8 cellular contexts compared by ENCODE assay signal in genomic region chr11:67464411-67465189, GRCh38. TPM values are rescaled to one million over a fixed set of nuclear protein-coding genes. Genes with fewer than 3 reads are reported as not detected.
A peak's percentile ranks its signal among the peaks of the same experiment; 100 is the strongest.
DNase-seq lines count a peak whose midpoint lies in the region; ATAC-seq, FAIRE-seq and TF ChIP-seq lines count a peak whose summit lies in the region.

No MANE protein-coding gene starts in this region.

- POLR2A ChIA-PET in K562 (lab: Yijun Ruan, JAX), result interaction anchor here (0.5 to 1.8 kb wide), 6 partner anchors 12 to 178 kb away, joined by 3 to 5 read pairs (median 4); partner anchors contain the start of genes AIP and RPS6KB2

- DNase-seq in ELR (ENCODE audit: low read depth) (peak; percentile 73), NCI-H146 (lab: John Stamatoyannopoulos, UW) (peak; percentile 97), T1000 (lab: John Stamatoyannopoulos, UW) (peak; percentile 84), K562 (ENCODE audit: extremely low read depth in 1 of 4, low spot score in 3 of 4) (peak; percentile 90 to 95 (median 94)), gastrocnemius medialis (peak; percentile 66 to 79), MG63 (no peak)

- H3K27ac ChIP-seq in K562 (ENCODE audit: extremely low read depth, low read depth, low read length), result peak overlapping the region; percentile 86
- peak overlapping the region; percentile 70 to 94 (median 83) for H3K27ac ChIP-seq in gastrocnemius medialis

- H2AFZ ChIP-seq in K562 (ENCODE audit: low read depth, low read length), result peak overlapping the region; percentile 88

- ATAC-seq in HG02571 (IDR thresholded peaks at IDR 0.05; ENCODE audit: unreplicated experiment) (peak; percentile 42), K562 (peak; percentile 84), gastrocnemius medialis (peak; percentile 31 to 56)

- no peaks in the 10 kb centered on the region for H4K20me1 ChIP-seq in K562 (replicated peaks; ENCODE audit: control insufficient read depth, insufficient read depth, low read length)

- peaks cover 12% of the 10 kb centered on the region for H3K79me2 ChIP-seq in K562 (ENCODE audit: control insufficient read depth, insufficient read depth, low read length)

- peaks cover 20 to 54% of the 10 kb centered on the region in 2 experiments; a peak in 4 of 5 replicates for H3K4me1 ChIP-seq in K562 (replicated peaks in 1 of 2; ENCODE audit: control insufficient read depth in 2 of 2, insufficient read depth in 2 of 2, low read length in 2 of 2)
- no peaks in the 10 kb centered on the region for H3K4me1 ChIP-seq in iPS-15b (ENCODE audit: control insufficient read depth, insufficient read depth, low read length)
- H3K4me1 ChIP-seq in gastrocnemius medialis, result peaks cover 15 to 20% of the 10 kb centered on the region in 2 donors

- CTCF ChIA-PET in K562 (lab: Yijun Ruan, JAX; ENCODE audit: low intra/inter-chr PET ratio), result no interaction called here

- TF ChIP-seq POLR2A in K562 (conservative IDR thresholded peaks at IDR 0.05) (peak; percentile 78), gastrocnemius medialis (IDR thresholded peaks at IDR 0.05) (peak; percentile 21 to 26)

- peak overlapping the region; percentile 75 for H3K4me3 ChIP-seq in K562
- peak overlapping the region; percentile 85 for H3K4me3 ChIP-seq in iPS-15b (ENCODE audit: low read depth, low read length)
- peak overlapping the region; percentile 51 to 67 (median 62) for H3K4me3 ChIP-seq in gastrocnemius medialis
- H3K4me3 ChIP-seq in MG63, result no peak overlapping the region

- TF ChIP-seq RAD21 in K562 (CRISPR knock-in tag; conservative IDR thresholded peaks at IDR 0.05 in 1 of 2, IDR thresholded peaks at IDR 0.05 in 1 of 2), result no peak

- H3K36me3 ChIP-seq in K562 (ENCODE audit: control insufficient read depth, insufficient read depth, low read length) (no peaks in the 10 kb centered on the region), iPS-15b (ENCODE audit: control insufficient read depth, insufficient read depth, low read length) (no peaks in the 10 kb centered on the region), gastrocnemius medialis (no peaks in the 10 kb centered on the region), MG63 (no peaks in the 10 kb centered on the region)

- peak overlapping the region; percentile 93 for H3K4me2 ChIP-seq in K562 (ENCODE audit: insufficient read depth, low read length)

- TF ChIP-seq EP300 in K562 (IDR thresholded peaks at IDR 0.05; ENCODE audit: low read length), result no peak

- no peaks in the 10 kb centered on the region for H3K9me3 ChIP-seq in K562 (replicated peaks; ENCODE audit: control insufficient read depth, insufficient read depth, low read depth, low read length)
- H3K9me3 ChIP-seq in iPS-15b (ENCODE audit: control insufficient read depth, insufficient read depth, low read length), result no peaks in the 10 kb centered on the region
- no peaks in the 10 kb centered on the region for H3K9me3 ChIP-seq in gastrocnemius medialis
- no peaks in the 10 kb centered on the region for H3K9me3 ChIP-seq in MG63

- H3K9ac ChIP-seq in K562 (ENCODE audit: insufficient read depth in 1 of 2, low read depth in 2 of 2, low read length in 2 of 2), result peak overlapping the region; percentile 78 to 95
- H3K9ac ChIP-seq in iPS-15b (ENCODE audit: low read depth, low read length), result peak overlapping the region; percentile 70

- in situ Hi-C loops in K562 (cut with MboI) (no loop called here), gastrocnemius medialis (cut with MboI; ENCODE audit: low sequenced_read_pairs in 4 of 4) (no loop called here)

- no peaks in the 10 kb centered on the region for H3K9me1 ChIP-seq in K562 (ENCODE audit: control insufficient read depth, insufficient read depth, low read length)

- FAIRE-seq in K562 (lab: Jason Lieb, UNC), result peak; percentile 70

- WGBS in K562 (ENCODE audit: insufficient coverage, low coverage, missing lambda C conversion rate), result 3% methylated on average over 32 of the region's 56 CpGs

- intact Hi-C loops in K562 (cut with micrococcal nuclease), result loop anchor here (5.0 kb wide), 1 partner anchor 42 kb away; no protein-coding TSS in a partner anchor
- intact Hi-C loops in gastrocnemius medialis (cut with DNase I; ENCODE audit: low total_unique reads), result loop anchor here (2.0 to 5.0 kb wide), 2 partner anchors 22 to 37 kb away; partner anchors contain the start of genes CORO1B and RPS6KB2

- no TSS peak for BruUV-seq in K562 (replicated peaks; lab: Mats Ljungman, UMichigan)

- no peaks in the 10 kb centered on the region for H3K27me3 ChIP-seq in K562 (ENCODE audit: control insufficient read depth in 2 of 2, insufficient read depth in 2 of 2, low read length in 2 of 2)
- H3K27me3 ChIP-seq in iPS-15b (ENCODE audit: control insufficient read depth, insufficient read depth, low read length), result no peaks in the 10 kb centered on the region
- H3K27me3 ChIP-seq in gastrocnemius medialis, result no peaks in the 10 kb centered on the region
- no peaks in the 10 kb centered on the region for H3K27me3 ChIP-seq in MG63

- TF ChIP-seq CTCF in K562 (IDR thresholded peaks at IDR 0.05 in 2 of 3, conservative IDR thresholded peaks at IDR 0.05 in 1 of 3; ENCODE audit: insufficient read depth in 2 of 3, low read depth in 1 of 3, low read length in 3 of 3) (no peak), gastrocnemius medialis (IDR thresholded peaks at IDR 0.05 in 4 of 5, conservative IDR thresholded peaks at IDR 0.05 in 1 of 5) (no peak)

RNA-seq across cellular contexts. Expression of gene TMEM134, which starts 4.5 kb away (rescaled TPM):
- total RNA-seq in K562 (2011; cell fraction: chromatin; rRNA removed; ENCODE audit: low replicate concordance), result 5.8 and 18.7 TPM in 2 replicates
- total RNA-seq in K562 (2011; cell fraction: nucleolus; rRNA removed), result 21.2 and 21.3 TPM in 2 replicates
- 17.5 and 22.7 TPM in 2 replicates for total RNA-seq in K562 (2011; cell fraction: nucleoplasm; rRNA removed)
- total RNA-seq in K562 (2014; rRNA removed), result 10.7 and 23.4 TPM in 2 replicates
- 1.3 and 1.5 TPM in 2 replicates for total RNA-seq in K562 (2014; rRNA removed; fragmentation: Illumina TruSeq; extraction: Trizol)
- 10.3 and 10.7 TPM in 2 replicates for total RNA-seq in K562 (2015; rRNA removed; fragmentation: Illumina TruSeq; extraction: Trizol)
- total RNA-seq in K562 (2021), result 19.2 and 19.3 TPM in 2 replicates
- polyA plus RNA-seq in K562 (2011; rRNA removed), result 17.5 and 26.2 TPM in 2 replicates
- 79.1 and 131 TPM in 2 replicates for polyA plus RNA-seq in K562 (2011; cell fraction: cytosol; rRNA removed)
- polyA plus RNA-seq in K562 (2011; cell fraction: nucleus; rRNA removed), result 43.3 and 53.7 TPM in 2 replicates
- 20.0 and 28.2 TPM in 2 replicates for polyA plus RNA-seq in K562 (2012)
- polyA plus RNA-seq in K562 (2014; fragmentation: Illumina TruSeq; extraction: Trizol), result 6.3 and 11.1 TPM in 2 replicates
- 1 to 10 TPM in 1 of 2 experiments, under 1 TPM in 1; 0.63 to 1.4 TPM for polyA plus RNA-seq in K562 (2014; fragmentation: Nextera tagmentation; extraction: Ambion mirVana)
- polyA plus RNA-seq in K562 (2014; rRNA removed), result 48.4 and 58.9 TPM in 2 replicates
- polyA minus RNA-seq in K562 (2011; rRNA and poly(A)+ RNA removed), result 1.3 and 2.0 TPM in 2 replicates
- 7.4 and 10.5 TPM in 2 replicates for polyA minus RNA-seq in K562 (2011; cell fraction: cytosol; rRNA and poly(A)+ RNA removed)
- 12.4 and 12.8 TPM in 2 replicates for polyA minus RNA-seq in K562 (2011; cell fraction: nucleus; rRNA and poly(A)+ RNA removed)
- 100 to 1,000 TPM in 2 of 4 donors, 10 to 100 TPM in 2; 79.8 to 155 (median 108) TPM for total RNA-seq in gastrocnemius medialis
- total RNA-seq in MG63 (2014; rRNA removed; shearing (Covaris generic); ENCODE audit: low replicate concordance), result 39.4 and 44.2 TPM in 2 replicates

RNA-seq across cellular contexts. Expression of gene CABP4, which starts 9.4 kb away (rescaled TPM):
- not detected in 2 replicates for total RNA-seq in K562 (2011; cell fraction: chromatin; rRNA removed; ENCODE audit: low replicate concordance)
- total RNA-seq in K562 (2011; cell fraction: nucleolus; rRNA removed), result 0.92 TPM in 1 of 2 replicates, not detected in the other
- total RNA-seq in K562 (2011; cell fraction: nucleoplasm; rRNA removed), result 1.0 TPM in 1 of 2 replicates, not detected in the other
- total RNA-seq in K562 (2014; rRNA removed), result not detected in 2 replicates
- not detected in 2 replicates for total RNA-seq in K562 (2014; rRNA removed; fragmentation: Illumina TruSeq; extraction: Trizol)
- total RNA-seq in K562 (2015; rRNA removed; fragmentation: Illumina TruSeq; extraction: Trizol), result 0.11 TPM in 1 of 2 replicates, not detected in the other
- total RNA-seq in K562 (2021), result not detected in 2 replicates
- polyA plus RNA-seq in K562 (2011; rRNA removed), result 0.08 TPM in 1 of 2 replicates, not detected in the other
- polyA plus RNA-seq in K562 (2011; cell fraction: cytosol; rRNA removed), result 0.16 TPM in 1 of 2 replicates, not detected in the other
- polyA plus RNA-seq in K562 (2011; cell fraction: nucleus; rRNA removed), result 0.26 TPM in 1 of 2 replicates, not detected in the other
- 0.14 and 0.20 TPM in 2 replicates for polyA plus RNA-seq in K562 (2012)
- not detected in 2 replicates for polyA plus RNA-seq in K562 (2014; fragmentation: Illumina TruSeq; extraction: Trizol)
- not detected for polyA plus RNA-seq in K562 (2014; fragmentation: Nextera tagmentation; extraction: Ambion mirVana)
- polyA plus RNA-seq in K562 (2014; rRNA removed), result not detected in 2 replicates
- polyA minus RNA-seq in K562 (2011; rRNA and poly(A)+ RNA removed), result not detected in 2 replicates
- not detected in 2 replicates for polyA minus RNA-seq in K562 (2011; cell fraction: cytosol; rRNA and poly(A)+ RNA removed)
- not detected in 2 replicates for polyA minus RNA-seq in K562 (2011; cell fraction: nucleus; rRNA and poly(A)+ RNA removed)
- total RNA-seq in gastrocnemius medialis, result under 1 TPM; 0.19 to 0.55 (median 0.30) TPM
- 0.26 and 3.0 TPM in 2 replicates for total RNA-seq in MG63 (2014; rRNA removed; shearing (Covaris generic); ENCODE audit: low replicate concordance)

RNA-seq across cellular contexts. Expression of gene GPR152, which starts 12.1 kb away (rescaled TPM):
- total RNA-seq in K562 (2011; cell fraction: chromatin; rRNA removed; ENCODE audit: low replicate concordance), result not detected in 2 replicates
- total RNA-seq in K562 (2011; cell fraction: nucleolus; rRNA removed), result not detected in 2 replicates
- total RNA-seq in K562 (2011; cell fraction: nucleoplasm; rRNA removed), result not detected in 2 replicates
- total RNA-seq in K562 (2014; rRNA removed) (not detected in 2 replicates), K562 (2014; rRNA removed; fragmentation: Illumina TruSeq; extraction: Trizol) (not detected in 2 replicates), K562 (2015; rRNA removed; fragmentation: Illumina TruSeq; extraction: Trizol) (not detected in 2 replicates), K562 (2021) (not detected in 2 replicates), gastrocnemius medialis (not detected)
- polyA plus RNA-seq in K562 (2011; rRNA removed) (not detected in 2 replicates), K562 (2014; fragmentation: Illumina TruSeq; extraction: Trizol) (not detected in 2 replicates), K562 (2014; fragmentation: Nextera tagmentation; extraction: Ambion mirVana) (not detected), K562 (2014; rRNA removed) (not detected in 2 replicates)
- polyA plus RNA-seq in K562 (2011; cell fraction: cytosol; rRNA removed), result not detected in 2 replicates
- not detected in 2 replicates for polyA plus RNA-seq in K562 (2011; cell fraction: nucleus; rRNA removed)
- polyA plus RNA-seq in K562 (2012), result not detected in 2 replicates
- polyA minus RNA-seq in K562 (2011; rRNA and poly(A)+ RNA removed), result not detected in 2 replicates
- polyA minus RNA-seq in K562 (2011; cell fraction: cytosol; rRNA and poly(A)+ RNA removed), result not detected in 2 replicates
- not detected in 2 replicates for polyA minus RNA-seq in K562 (2011; cell fraction: nucleus; rRNA and poly(A)+ RNA removed)
- total RNA-seq in MG63 (2014; rRNA removed; shearing (Covaris generic); ENCODE audit: low replicate concordance), result not detected in 2 replicates

RNA-seq across cellular contexts. Expression of gene AIP, which starts 18.2 kb away (rescaled TPM):
- total RNA-seq in K562 (2011; cell fraction: chromatin; rRNA removed; ENCODE audit: low replicate concordance), result 16.7 and 49.3 TPM in 2 replicates
- 51.0 and 54.0 TPM in 2 replicates for total RNA-seq in K562 (2011; cell fraction: nucleolus; rRNA removed)
- total RNA-seq in K562 (2011; cell fraction: nucleoplasm; rRNA removed), result 29.5 and 34.8 TPM in 2 replicates
- total RNA-seq in K562 (2014; rRNA removed), result 92.5 and 101 TPM in 2 replicates
- total RNA-seq in K562 (2014; rRNA removed; fragmentation: Illumina TruSeq; extraction: Trizol), result 16.6 and 37.0 TPM in 2 replicates
- total RNA-seq in K562 (2015; rRNA removed; fragmentation: Illumina TruSeq; extraction: Trizol), result 50.3 and 52.7 TPM in 2 replicates
- total RNA-seq in K562 (2021), result 71.2 and 78.3 TPM in 2 replicates
- polyA plus RNA-seq in K562 (2011; rRNA removed), result 66.6 and 98.4 TPM in 2 replicates
- polyA plus RNA-seq in K562 (2011; cell fraction: cytosol; rRNA removed), result 124 and 170 TPM in 2 replicates
- 61.0 and 75.7 TPM in 2 replicates for polyA plus RNA-seq in K562 (2011; cell fraction: nucleus; rRNA removed)
- 81.9 and 121 TPM in 2 replicates for polyA plus RNA-seq in K562 (2012)
- 40.2 and 66.9 TPM in 2 replicates for polyA plus RNA-seq in K562 (2014; fragmentation: Illumina TruSeq; extraction: Trizol)
- 10 to 100 TPM in 1 of 2 experiments, 1 to 10 TPM in 1; 5.2 to 16.2 TPM for polyA plus RNA-seq in K562 (2014; fragmentation: Nextera tagmentation; extraction: Ambion mirVana)
- polyA plus RNA-seq in K562 (2014; rRNA removed), result 85.1 and 92.7 TPM in 2 replicates
- polyA minus RNA-seq in K562 (2011; rRNA and poly(A)+ RNA removed), result 43.3 and 59.8 TPM in 2 replicates
- polyA minus RNA-seq in K562 (2011; cell fraction: cytosol; rRNA and poly(A)+ RNA removed), result 48.4 and 57.2 TPM in 2 replicates
- polyA minus RNA-seq in K562 (2011; cell fraction: nucleus; rRNA and poly(A)+ RNA removed), result 22.1 and 26.9 TPM in 2 replicates
- 10 to 100 TPM; 33.0 to 60.8 (median 48.8) TPM for total RNA-seq in gastrocnemius medialis
- total RNA-seq in MG63 (2014; rRNA removed; shearing (Covaris generic); ENCODE audit: low replicate concordance), result 85.1 and 122 TPM in 2 replicates

RNA-seq across cellular contexts. Expression of gene CORO1B, which starts 21.3 kb away (rescaled TPM):
- total RNA-seq in K562 (2011; cell fraction: chromatin; rRNA removed; ENCODE audit: low replicate concordance), result 31.2 and 107 TPM in 2 replicates
- total RNA-seq in K562 (2011; cell fraction: nucleolus; rRNA removed), result 111 and 119 TPM in 2 replicates
- total RNA-seq in K562 (2011; cell fraction: nucleoplasm; rRNA removed), result 33.6 and 41.0 TPM in 2 replicates
- 120 and 167 TPM in 2 replicates for total RNA-seq in K562 (2014; rRNA removed)
- total RNA-seq in K562 (2014; rRNA removed; fragmentation: Illumina TruSeq; extraction: Trizol), result 5.2 and 14.6 TPM in 2 replicates
- 73.6 and 73.9 TPM in 2 replicates for total RNA-seq in K562 (2015; rRNA removed; fragmentation: Illumina TruSeq; extraction: Trizol)
- total RNA-seq in K562 (2021), result 98.1 and 107 TPM in 2 replicates
- polyA plus RNA-seq in K562 (2011; rRNA removed), result 45.1 and 84.3 TPM in 2 replicates
- polyA plus RNA-seq in K562 (2011; cell fraction: cytosol; rRNA removed), result 89.0 and 162 TPM in 2 replicates
- polyA plus RNA-seq in K562 (2011; cell fraction: nucleus; rRNA removed), result 134 and 224 TPM in 2 replicates
- 82.1 and 171 TPM in 2 replicates for polyA plus RNA-seq in K562 (2012)
- 66.3 and 93.6 TPM in 2 replicates for polyA plus RNA-seq in K562 (2014; fragmentation: Illumina TruSeq; extraction: Trizol)
- polyA plus RNA-seq in K562 (2014; fragmentation: Nextera tagmentation; extraction: Ambion mirVana), result 1 to 10 TPM in 1 of 2 experiments, under 1 TPM in 1; 0.23 to 1.0 TPM
- polyA plus RNA-seq in K562 (2014; rRNA removed), result 87.8 and 98.1 TPM in 2 replicates
- polyA minus RNA-seq in K562 (2011; rRNA and poly(A)+ RNA removed), result 26.3 and 36.5 TPM in 2 replicates
- 64.5 and 70.8 TPM in 2 replicates for polyA minus RNA-seq in K562 (2011; cell fraction: cytosol; rRNA and poly(A)+ RNA removed)
- 51.2 and 64.8 TPM in 2 replicates for polyA minus RNA-seq in K562 (2011; cell fraction: nucleus; rRNA and poly(A)+ RNA removed)
- total RNA-seq in gastrocnemius medialis, result 10 to 100 TPM in 3 of 4 donors, 1 to 10 TPM in 1; 4.9 to 14.8 (median 12.5) TPM
- total RNA-seq in MG63 (2014; rRNA removed; shearing (Covaris generic); ENCODE audit: low replicate concordance), result 58.3 and 96.9 TPM in 2 replicates
